In genomic region chr6:41071923-41072835, GRCh38 we compare ENCODE assay signal across 8 cellular contexts. TPM values are rescaled to one million over a fixed set of nuclear protein-coding genes. Genes with fewer than 3 reads are reported as not detected.
A peak's percentile ranks its signal among the peaks of the same experiment; 100 is the strongest.
DNase-seq lines count a peak whose midpoint lies in the region; ATAC-seq and TF ChIP-seq lines count a peak whose summit lies in the region.

A gene with protein sequence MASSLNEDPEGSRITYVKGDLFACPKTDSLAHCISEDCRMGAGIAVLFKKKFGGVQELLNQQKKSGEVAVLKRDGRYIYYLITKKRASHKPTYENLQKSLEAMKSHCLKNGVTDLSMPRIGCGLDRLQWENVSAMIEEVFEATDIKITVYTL (minus strand): TSS chr6:41072356. CDS start chr6:41071634, 722 bp downstream.

- H3K4me3 Mint-ChIP-seq in progenitor cell of endocrine pancreas (ENCODE audit: low read depth) = peak within 1 kb of the TSS; percentile 90

- peak within 1 kb of the TSS; percentile 99 for H3K27ac Mint-ChIP-seq in progenitor cell of endocrine pancreas

- in situ Hi-C loops in GM13976 (cut with MboI; ENCODE audit: low sequenced_read_pairs, unreplicated experiment) = no loop called here

- peaks cover 2% of the 10 kb centered on the region for H3K36me3 Mint-ChIP-seq in progenitor cell of endocrine pancreas (ENCODE audit: insufficient read depth)

- TF ChIP-seq CTCF in GM13976 (IDR thresholded peaks at IDR 0.05; ENCODE audit: borderline replicate concordance, control extremely low read depth, extremely low read depth, insufficient read depth, missing control alignments) (no peak), progenitor cell of endocrine pancreas (IDR thresholded peaks at IDR 0.05; ENCODE audit: unreplicated experiment) (no peak)

- H3K4me1 Mint-ChIP-seq in progenitor cell of endocrine pancreas (ENCODE audit: low read depth) = peaks cover 34% of the 10 kb centered on the region

- peak; percentile 97 for DNase-seq in GM13976 (ENCODE audit: low spot score)
- peak; percentile 100 for DNase-seq in NCI-H146 treated with DMSO at 0.1 percent for 48 hours (lab: John Stamatoyannopoulos, UW; ENCODE audit: unreplicated experiment)
- peak; percentile 99 for DNase-seq in amniotic epithelial cell (ENCODE audit: low read depth)
- peak; percentile 100 for DNase-seq in left cardiac atrium
- DNase-seq in progenitor cell of endocrine pancreas (ENCODE audit: low spot score, unreplicated experiment) = peak; percentile 100
- peak; percentile 100 for DNase-seq in ureter (ENCODE audit: low spot score)

- H3K9me3 Mint-ChIP-seq in progenitor cell of endocrine pancreas (ENCODE audit: low read depth) = no peaks in the 10 kb centered on the region

- no peaks in the 10 kb centered on the region for H3K27me3 Mint-ChIP-seq in progenitor cell of endocrine pancreas

- intact Hi-C loops in T-helper 1 cell treated with Interleukin-12 subunit alpha and Interleukin-12 subunit beta and Interleukin-4 antibody, amounts not matched to agents 30 ng/mL and 1 ng/mL, for 36 hours (cut with micrococcal nuclease) = loop anchor here (1.0 to 10.0 kb wide), 18 partner anchors 44 to 1957 kb away; partner anchors contain the start of genes CCND3, FOXP4, KCNK5 and MRPS10
- intact Hi-C loops in left cardiac atrium (cut with DNase I) = no loop called here

- ATAC-seq in HG02870 (IDR thresholded peaks at IDR 0.05; ENCODE audit: unreplicated experiment) (peak; percentile 54), left cardiac atrium (peak; percentile 85 to 86)

RNA-seq across cellular contexts. Expression of the gene that starts here (rescaled TPM):
- 24.3 and 25.2 TPM in 2 replicates for total RNA-seq in T-helper 1 cell treated with Interleukin-12 subunit alpha and Interleukin-12 subunit beta and Interleukin-4 antibody, amounts not matched to agents 30 ng/mL and 1 ng/mL, for 36 hours
- 10 to 100 TPM; 13.9 to 16.3 TPM for total RNA-seq in left cardiac atrium
- 45.7 and 51.4 TPM in 2 replicates for total RNA-seq in progenitor cell of endocrine pancreas
- total RNA-seq in ureter = 24.1 TPM

Comparison
In these comparisons a context has a peak if more than half of its experiments do, and no peak if none do; other contexts are left out.
1. Peak in every context shown above with its lines: DNase-seq and ATAC-seq.